Comparison of ENCODE assay signal across 14 cellular contexts in the genomic region with DNA sequence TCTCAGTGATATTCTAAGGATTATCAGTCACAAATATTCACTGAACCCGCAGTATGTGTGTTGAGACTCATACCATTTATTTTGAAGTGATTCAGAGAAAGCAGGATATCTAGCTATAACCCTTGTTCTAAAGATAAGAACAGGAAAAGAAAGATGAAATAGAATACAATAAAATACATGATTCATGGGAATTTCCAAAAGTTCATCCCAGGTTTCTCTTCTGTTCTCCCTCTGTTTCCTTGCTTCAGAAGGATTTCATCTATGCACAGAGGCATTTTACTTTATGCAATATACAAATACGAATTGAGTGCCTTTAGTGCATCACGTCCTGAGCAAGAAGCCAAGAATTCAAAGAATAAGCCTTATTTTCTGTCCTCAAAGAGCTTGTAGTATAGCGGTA.
DNase-seq lines count a peak whose midpoint lies in the region; ATAC-seq and TF ChIP-seq lines count a peak whose summit lies in the region.
"Had no signal": no experiment of that assay in that cellular context is flagged by ENCODE, and none has a peak within 500 bp of the region (broad histone marks: within the 10 kb centered on the region; RNA-seq: fewer than 3 reads in every experiment).

No MANE protein-coding gene starts in this region.

- no peaks in the 10 kb centered on the region for H4K20me1 ChIP-seq in smooth muscle cell (ENCODE audit: low read depth)

- peak overlapping the region; percentile 25 for H3K27ac ChIP-seq in smooth muscle cell (ENCODE audit: low read depth)
- H3K27ac ChIP-seq: C4-2B had no signal

- no peaks in the 10 kb centered on the region for H3K9me3 ChIP-seq in smooth muscle cell (replicated peaks; ENCODE audit: low read depth)
- H3K9me3 ChIP-seq: BE2C had no signal

- H3K4me3 ChIP-seq in fibroblast of the aortic adventitia (ENCODE audit: low read depth, low read length) (no peak overlapping the region), smooth muscle cell (no peak overlapping the region)
- H3K4me3 ChIP-seq: GM12878 had no signal

- ATAC-seq in HG03342 (IDR thresholded peaks at IDR 0.05; ENCODE audit: unreplicated experiment) = no peak
- ATAC-seq: GM12878 had no signal

- H3K36me3 ChIP-seq in smooth muscle cell (ENCODE audit: low read depth) = no peaks in the 10 kb centered on the region
- H3K36me3 ChIP-seq: BE2C had no signal

- no peak for TF ChIP-seq CTCF in fibroblast of the aortic adventitia (IDR thresholded peaks at IDR 0.05; ENCODE audit: insufficient read depth, low read length)
- no peak for TF ChIP-seq CTCF in smooth muscle cell (IDR thresholded peaks at IDR 0.05; ENCODE audit: borderline replicate concordance, insufficient read depth, poor library complexity, severe bottlenecking)

- DNase-seq in A172 (ENCODE audit: low spot score) = peak; percentile 17
- DNase-seq in amniotic epithelial cell (ENCODE audit: low read depth) = peak; percentile 92
- DNase-seq in fibroblast of the aortic adventitia (ENCODE audit: low read depth) = peak; percentile 66
- DNase-seq in smooth muscle cell (lab: John Stamatoyannopoulos, UW; ENCODE audit: unreplicated experiment) = no peak
- DNase-seq in NCI-H526 (lab: John Stamatoyannopoulos, UW) = no peak
- no peak for DNase-seq in NOMO-1 (lab: John Stamatoyannopoulos, UW; ENCODE audit: unreplicated experiment in 2 of 2)
- DNase-seq: BE2C; CD4-positive, alpha-beta memory T cell; DMS79; GOT3; H9 had no signal

- no peaks in the 10 kb centered on the region for H3F3A ChIP-seq in smooth muscle cell (ENCODE audit: low read depth)

- no peaks in the 10 kb centered on the region for H3K79me2 ChIP-seq in smooth muscle cell (ENCODE audit: low read depth)

- H3K9ac ChIP-seq in smooth muscle cell (ENCODE audit: low read depth) = no peak overlapping the region

- no peak overlapping the region for H2AFZ ChIP-seq in smooth muscle cell (ENCODE audit: low read depth)

- peak overlapping the region; percentile 48 for H3K4me2 ChIP-seq in smooth muscle cell

- 34% methylated on average over 4 of the region's 4 CpGs for WGBS in smooth muscle cell (ENCODE audit: low lambda C conversion rate)

- H3K4me1 ChIP-seq in smooth muscle cell (ENCODE audit: low read depth) = no peaks in the 10 kb centered on the region
- H3K4me1 ChIP-seq: BE2C had no signal

- no peaks in the 10 kb centered on the region for H3K27me3 ChIP-seq in smooth muscle cell (ENCODE audit: low read depth)
- H3K27me3 ChIP-seq: BE2C had no signal

Comparison
In these comparisons a context has a peak if more than half of its experiments do, and no peak if none do; other contexts are left out.
1. DNase-seq: peak in A172 (single experiment), amniotic epithelial cell (single experiment) and fibroblast of the aortic adventitia (single experiment); none in smooth muscle cell (single experiment), NCI-H526 (0 of 2) and NOMO-1 (0 of 2).